Comparison of ENCODE assay signal across 8 cellular contexts in genomic region chr14:92793709-92794546, GRCh38. TPM values are rescaled to one million over a fixed set of nuclear protein-coding genes. Genes with fewer than 3 reads are reported as not detected.
A peak's percentile ranks its signal among the peaks of the same experiment; 100 is the strongest.
DNase-seq lines count a peak whose midpoint lies in the region; TF ChIP-seq lines count a peak whose summit lies in the region.

TSS of gene GOLGA5 (plus strand) at chr14:92794305. CDS start at chr14:92797438, 3,133 bp downstream.

- CTCF ChIA-PET in activated naive CD4-positive, alpha-beta T cell treated with anti-CD3 and anti-CD28 coated beads for 36 hours (lab: Charles Lee) = interaction anchor here (1.1 to 1.5 kb wide), 2 partner anchors 79 to 81 kb away, joined by 4 to 8 read pairs; no protein-coding TSS in a partner anchor

- H3K9me3 ChIP-seq in neuron (ENCODE audit: low read length) (no peaks in the 10 kb centered on the region), subcutaneous abdominal adipose tissue (ENCODE audit: control insufficient read depth in 5 of 5, low read length in 5 of 5) (peaks cover 0 to 11% (median 5%) of the 10 kb centered on the region in 5 donors)

- H3K27me3 ChIP-seq in neuron (ENCODE audit: insufficient read depth, low read length) (no peaks in the 10 kb centered on the region), subcutaneous abdominal adipose tissue (ENCODE audit: control insufficient read depth in 5 of 5, insufficient read depth in 4 of 5, low read length in 5 of 5) (no peaks in the 10 kb centered on the region)

- peaks cover 19% of the 10 kb centered on the region for H3K9me3 Mint-ChIP-seq in activated naive CD4-positive, alpha-beta T cell treated with anti-CD3 and anti-CD28 coated beads for 36 hours

- H3K4me1 ChIP-seq in neuron (ENCODE audit: insufficient read depth, low read length) = peaks cover 20% of the 10 kb centered on the region
- peaks cover 0 to 32% (median 25%) of the 10 kb centered on the region in 5 donors for H3K4me1 ChIP-seq in subcutaneous abdominal adipose tissue (ENCODE audit: control insufficient read depth in 5 of 5, insufficient read depth in 5 of 5, low read length in 5 of 5)

- H3K27me3 Mint-ChIP-seq in activated naive CD4-positive, alpha-beta T cell treated with anti-CD3 and anti-CD28 coated beads for 36 hours (ENCODE audit: low read depth) = no peaks in the 10 kb centered on the region

- peaks cover 39% of the 10 kb centered on the region for H3K4me1 Mint-ChIP-seq in activated naive CD4-positive, alpha-beta T cell treated with anti-CD3 and anti-CD28 coated beads for 36 hours (ENCODE audit: low read depth)

- peak within 1 kb of the TSS; percentile 64 for H2AFZ ChIP-seq in neuron (ENCODE audit: low read depth, low read length)

- no peak for TF ChIP-seq CTCF in HFF-Myc (IDR thresholded peaks at IDR 0.05; ENCODE audit: low read depth, low read length, missing control alignments)

- H3K36me3 Mint-ChIP-seq in activated naive CD4-positive, alpha-beta T cell treated with anti-CD3 and anti-CD28 coated beads for 36 hours (ENCODE audit: low read depth) = peaks cover 20% of the 10 kb centered on the region

- peak within 1 kb of the TSS; percentile 92 for H3K27ac Mint-ChIP-seq in activated naive CD4-positive, alpha-beta T cell treated with anti-CD3 and anti-CD28 coated beads for 36 hours

- DNase-seq in GM03348 (ENCODE audit: low spot score) = peak; percentile 97
- DNase-seq in HFF-Myc (ENCODE audit: extremely low read depth, low read depth) = peak; percentile 91
- peak; percentile 98 for DNase-seq in NAMALWA (ENCODE audit: low spot score)
- peak; percentile 93 for DNase-seq in SK-N-DZ (ENCODE audit: low spot score)
- DNase-seq in activated naive CD4-positive, alpha-beta T cell treated with anti-CD3 and anti-CD28 coated beads for 36 hours = peak; percentile 98
- peak; percentile 94 for DNase-seq in foreskin melanocyte

- H3K9ac ChIP-seq in subcutaneous abdominal adipose tissue (ENCODE audit: low read length in 5 of 5) = peak within 1 kb of the TSS; percentile 94 to 100 (median 98)

- intact Hi-C loops in activated naive CD4-positive, alpha-beta T cell treated with anti-CD3 and anti-CD28 coated beads for 36 hours (cut with micrococcal nuclease) = loop anchor here (1.0 to 5.0 kb wide), 7 partner anchors 19 to 753 kb away; partner anchors contain the start of genes BTBD7, CPSF2, GON7 and LGMN

- H3K4me3 Mint-ChIP-seq in activated naive CD4-positive, alpha-beta T cell treated with anti-CD3 and anti-CD28 coated beads for 36 hours = peak within 1 kb of the TSS; percentile 99

- peak within 1 kb of the TSS; percentile 90 for H3K27ac ChIP-seq in subcutaneous abdominal adipose tissue (ENCODE audit: low read depth, low read length)

- H3K36me3 ChIP-seq in neuron (ENCODE audit: insufficient read depth, low read length) = peaks cover 18% of the 10 kb centered on the region
- peaks cover 13 to 18% (median 16%) of the 10 kb centered on the region in 5 donors for H3K36me3 ChIP-seq in subcutaneous abdominal adipose tissue (ENCODE audit: control insufficient read depth in 5 of 5, insufficient read depth in 5 of 5, low read length in 5 of 5)

- H3K4me3 ChIP-seq in HFF-Myc (replicated peaks; ENCODE audit: low read depth, low read length) (peak within 1 kb of the TSS; percentile 87), neuron (ENCODE audit: low read length) (peak within 1 kb of the TSS; percentile 72), subcutaneous abdominal adipose tissue (ENCODE audit: low read depth in 1 of 5, low read length in 5 of 5) (peak within 1 kb of the TSS; percentile 90 to 99 (median 98))

RNA-seq across cellular contexts. Expression of gene GOLGA5, which starts in this region (rescaled TPM):
- polyA plus RNA-seq in SK-N-DZ (2014; cell fraction: cytosol; rRNA removed) = 15.6 and 16.3 TPM in 2 replicates
- polyA plus RNA-seq in SK-N-DZ (2014; cell fraction: nucleus; rRNA removed) = 6.4 and 7.7 TPM in 2 replicates
- 10 to 100 TPM; 14.5 to 14.7 TPM for total RNA-seq in activated naive CD4-positive, alpha-beta T cell treated with anti-CD3 and anti-CD28 coated beads for 36 hours

Comparison
In these comparisons a context has a peak if more than half of its experiments do, and no peak if none do; other contexts are left out.
1. Peak in every context shown above with its lines: DNase-seq, H3K4me3 ChIP-seq and H3K27ac ChIP-seq.